Comparison of ENCODE assay signal across 1 cellular context in genomic region chr7:105787793-105788192, GRCh38.
TF ChIP-seq lines count a peak whose summit lies in the region.

No MANE protein-coding gene starts in this region.

TF ChIP-seq in K562, 482 proteins besides CTCF, POLR2A, EP300 and RAD21 (continued from another document and continues in another):
- peak; percentile 35 for TF ChIP-seq MXD1 (CRISPR knock-in tag; IDR thresholded peaks at IDR 0.05; ENCODE audit: borderline replicate concordance, poor library complexity, severe bottlenecking)
- TF ChIP-seq SIN3B (IDR thresholded peaks at IDR 0.05; ENCODE audit: low read depth) = no peak
- TF ChIP-seq THRB (CRISPR knock-in tag; conservative IDR thresholded peaks at IDR 0.05) = no peak
- TF ChIP-seq ZNF445 (CRISPR knock-in tag; IDR thresholded peaks at IDR 0.05; ENCODE audit: low read depth) = no peak
- TF ChIP-seq NRF1 (conservative IDR thresholded peaks at IDR 0.05 in 1 of 2, IDR thresholded peaks at IDR 0.05 in 1 of 2) = no peak
- no peak for TF ChIP-seq ZNF512 (tag; IDR thresholded peaks at IDR 0.05)
- TF ChIP-seq NONO (IDR thresholded peaks at IDR 0.05; ENCODE audit: low read depth in 2 of 2, low read length in 1 of 2) = no peak
- no peak for TF ChIP-seq HSF4 (CRISPR knock-in tag; IDR thresholded peaks at IDR 0.05; ENCODE audit: borderline replicate concordance)
- no peak for TF ChIP-seq BCOR (IDR thresholded peaks at IDR 0.05)
- peak; percentile 54; the same call in 1 of the 2 replicates for TF ChIP-seq CTBP1 (IDR thresholded peaks at IDR 0.05; ENCODE audit: borderline replicate concordance)
- no peak for TF ChIP-seq ZNF274 (IDR thresholded peaks at IDR 0.05; ENCODE audit: borderline replicate concordance, low read depth, low read length)
- no peak for TF ChIP-seq PKNOX1 (IDR thresholded peaks at IDR 0.05)
- TF ChIP-seq KLF16 (IDR thresholded peaks at IDR 0.05) = no peak
- 0 out of 2 replicates have a peak, but pooled peaks have one; percentile 45 for TF ChIP-seq TCF3 (CRISPR knock-in tag; IDR thresholded peaks at IDR 0.05)
- no peak for TF ChIP-seq UBTF (IDR thresholded peaks at IDR 0.05; ENCODE audit: borderline replicate concordance in 1 of 2, low read depth in 2 of 2, low read length in 2 of 2)
- no peak for TF ChIP-seq TCF7L2 (IDR thresholded peaks at IDR 0.05; ENCODE audit: low read depth, low read length)
- TF ChIP-seq USF2 (CRISPR knock-in tag; IDR thresholded peaks at IDR 0.05) = 0 out of 2 replicates have a peak, but pooled peaks have one; percentile 34
- TF ChIP-seq DPF2 (IDR thresholded peaks at IDR 0.05) = no peak
- TF ChIP-seq MNT (conservative IDR thresholded peaks at IDR 0.05) = peak; percentile 79 to 88
- TF ChIP-seq TARDBP (IDR thresholded peaks at IDR 0.05) = no peak
- no peak for TF ChIP-seq CREB1 (IDR thresholded peaks at IDR 0.05)
- no peak for TF ChIP-seq CREB1 (CRISPR knock-in tag; IDR thresholded peaks at IDR 0.05)
- TF ChIP-seq SOX6 (IDR thresholded peaks at IDR 0.05) = peak; percentile 42; the same call in 1 of the 2 replicates
- no peak for TF ChIP-seq ELF1 (tag; IDR thresholded peaks at IDR 0.05)
- TF ChIP-seq ZNF778 (CRISPR knock-in tag; IDR thresholded peaks at IDR 0.05) = no peak
- no peak for TF ChIP-seq PRDM10 (IDR thresholded peaks at IDR 0.05; ENCODE audit: partially characterized antibody)
- TF ChIP-seq TFAM (CRISPR knock-in tag; conservative IDR thresholded peaks at IDR 0.05) = no peak
- no peak for TF ChIP-seq TEAD2 (tag; IDR thresholded peaks at IDR 0.05)
- TF ChIP-seq ZNF318 (IDR thresholded peaks at IDR 0.05; ENCODE audit: borderline replicate concordance in 1 of 2, low read depth in 1 of 2) = no peak
- TF ChIP-seq E2F1 (CRISPR knock-in tag; IDR thresholded peaks at IDR 0.05) = no peak
- no peak for TF ChIP-seq ZNF133 (CRISPR knock-in tag; IDR thresholded peaks at IDR 0.05)
- no peak for TF ChIP-seq TOE1 (IDR thresholded peaks at IDR 0.05; ENCODE audit: borderline replicate concordance)
- no peak for TF ChIP-seq TOE1 (CRISPR knock-in tag; IDR thresholded peaks at IDR 0.05; ENCODE audit: borderline replicate concordance, low read depth)
- TF ChIP-seq CBX3 (IDR thresholded peaks at IDR 0.05; ENCODE audit: borderline replicate concordance in 1 of 2, low read length in 2 of 2) = no peak
- TF ChIP-seq HEY1 (CRISPR knock-in tag; IDR thresholded peaks at IDR 0.05; ENCODE audit: borderline replicate concordance) = 0 out of 2 replicates have a peak, but pooled peaks have one; percentile 21
- peak in 1 of 2 experiments; percentile 66; a peak in 2 of 4 replicates for TF ChIP-seq FOXK2 (conservative IDR thresholded peaks at IDR 0.05 in 1 of 2, IDR thresholded peaks at IDR 0.05 in 1 of 2; ENCODE audit: low read depth in 2 of 2)
